In the genomic region with DNA sequence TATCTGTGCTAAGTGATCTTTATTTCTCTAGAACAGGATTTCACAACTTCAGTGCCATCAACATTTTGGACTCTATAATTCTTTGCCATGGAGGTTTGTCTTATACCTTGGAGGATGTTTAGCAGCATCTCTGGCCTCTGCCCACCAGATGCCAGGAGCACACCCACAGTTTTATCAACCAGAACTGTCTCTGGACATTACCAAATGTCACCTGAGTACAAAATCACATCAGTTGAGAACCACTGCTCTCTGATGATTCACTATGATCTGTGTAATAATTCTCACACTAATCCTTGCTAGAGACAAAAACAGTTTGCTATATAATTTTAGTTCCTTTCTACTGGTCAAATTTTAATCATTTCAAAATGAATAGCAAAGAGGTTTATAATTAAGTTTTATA, we compare ENCODE assay signal across 3 cellular contexts.
"Had no signal": no experiment of that assay in that cellular context is flagged by ENCODE, and none has a peak within 500 bp of the region (broad histone marks: within the 10 kb centered on the region; RNA-seq: fewer than 3 reads in every experiment).

No MANE protein-coding gene starts in this region.

- ATAC-seq: GM12878 had no signal

- DNase-seq: GDM1, GF-D8 had no signal

- H3K4me3 ChIP-seq: GM12878 had no signal
